ENCODE assay signal across 12 cellular contexts in genomic region chr21:33019885-33020557, GRCh38. TPM values are rescaled to one million over a fixed set of nuclear protein-coding genes. Genes with fewer than 3 reads are reported as not detected.
DNase-seq lines count a peak whose midpoint lies in the region; ATAC-seq lines count a peak whose summit lies in the region.
"Had no signal": no experiment of that assay in that cellular context is flagged by ENCODE, and none has a peak within 500 bp of the region (broad histone marks: within the 10 kb centered on the region; RNA-seq: fewer than 3 reads in every experiment).

No MANE protein-coding gene starts in this region.

- POLR2A ChIA-PET in T-cell (lab: Charles Lee): no interaction called here

- CTCF ChIA-PET in T-cell (lab: Charles Lee): no interaction called here

- peaks cover 35% of the 10 kb centered on the region for H3K4me1 Mint-ChIP-seq in activated T-cell treated with anti-CD3 and anti-CD28 coated beads, Interleukin-2, amount 50 U/mL, for 24 hours (ENCODE audit: low read depth)
- H3K4me1 Mint-ChIP-seq in T-cell: peaks cover 37 to 43% (median 43%) of the 10 kb centered on the region in 3 donors

- H3K27ac Mint-ChIP-seq in activated T-cell treated with anti-CD3 and anti-CD28 coated beads, Interleukin-2, amount 50 U/mL, for 24 hours: no peak overlapping the region
- H3K27ac Mint-ChIP-seq in T-cell: no peak overlapping the region

- no peak for DNase-seq in activated T-cell treated with anti-CD3 and anti-CD28 coated beads, Interleukin-2, amount 50 U/mL, for 24 hours
- DNase-seq in activated T-cell treated with anti-CD3 and anti-CD28 coated beads, Interleukin-2, amount 50 U/mL, for 1 hour: no peak
- peak in 1 of 34 experiments; percentile 17 for DNase-seq in T-cell
- DNase-seq in iPS-NIHi11 (ENCODE audit: low spot score): peak; percentile 70
- DNase-seq in stimulated activated naive CD8-positive, alpha-beta T cell treated with anti-CD3 and anti-CD28 coated beads, Interleukin-15, Interleukin-2, amounts not matched to agents 100 U/mL and 50 U/mL, for 24 hours: peak; percentile 34
- DNase-seq: SIG-M5 had no signal

- peak overlapping the region; percentile 36 for H3K4me3 Mint-ChIP-seq in activated T-cell treated with anti-CD3 and anti-CD28 coated beads, Interleukin-2, amount 50 U/mL, for 24 hours
- peak overlapping the region; percentile 56 to 71 (median 65) for H3K4me3 Mint-ChIP-seq in T-cell

- H3K27me3 Mint-ChIP-seq in activated T-cell treated with anti-CD3 and anti-CD28 coated beads, Interleukin-2, amount 50 U/mL, for 24 hours: peaks cover 93% of the 10 kb centered on the region
- H3K27me3 Mint-ChIP-seq in T-cell: peaks cover 78 to 86% of the 10 kb centered on the region in 2 donors

- ATAC-seq in T-cell (replicated peaks in 1 of 4) (peak; percentile 38 to 61 (median 54)), GM21367 (IDR thresholded peaks at IDR 0.05; ENCODE audit: unreplicated experiment) (no peak), HG03342 (IDR thresholded peaks at IDR 0.05; ENCODE audit: unreplicated experiment) (no peak), GM21515 (IDR thresholded peaks at IDR 0.05; ENCODE audit: unreplicated experiment) (no peak)
- no peak for ATAC-seq in stimulated activated naive CD8-positive, alpha-beta T cell treated with anti-CD3 and anti-CD28 coated beads, Interleukin-15, Interleukin-2, amounts not matched to agents 100 U/mL and 50 U/mL, for 24 hours

- no peaks in the 10 kb centered on the region for H3K9me3 Mint-ChIP-seq in activated T-cell treated with anti-CD3 and anti-CD28 coated beads, Interleukin-2, amount 50 U/mL, for 24 hours
- H3K9me3 Mint-ChIP-seq in T-cell: no peaks in the 10 kb centered on the region

- H3K36me3 Mint-ChIP-seq in activated T-cell treated with anti-CD3 and anti-CD28 coated beads, Interleukin-2, amount 50 U/mL, for 24 hours (ENCODE audit: low read depth): no peaks in the 10 kb centered on the region
- H3K36me3 Mint-ChIP-seq in T-cell: no peaks in the 10 kb centered on the region

RNA-seq across cellular contexts. Expression of gene OLIG2, which starts 5.7 kb away (rescaled TPM):
- total RNA-seq in T-cell: not detected
- total RNA-seq: epithelial cell of proximal tubule, LHCN-M2, lung microvascular endothelial cell had no signal

RNA-seq across cellular contexts. Expression of gene OLIG1, which starts 49.9 kb away (rescaled TPM):
- not detected for total RNA-seq in T-cell
- total RNA-seq: epithelial cell of proximal tubule, LHCN-M2, lung microvascular endothelial cell had no signal

Comparison
In these comparisons a context has a peak if more than half of its experiments do, and no peak if none do; other contexts are left out.
1. DNase-seq: peak in iPS-NIHi11 (single experiment) and stimulated activated naive CD8-positive, alpha-beta T cell treated with anti-CD3 and anti-CD28 coated beads, Interleukin-15, Interleukin-2, amounts not matched to agents 100 U/mL and 50 U/mL, for 24 hours (single experiment); none in activated T-cell treated with anti-CD3 and anti-CD28 coated beads, Interleukin-2, amount 50 U/mL, for 24 hours (single experiment) and activated T-cell treated with anti-CD3 and anti-CD28 coated beads, Interleukin-2, amount 50 U/mL, for 1 hour (single experiment).
2. ATAC-seq: peak in T-cell (4 of 4); none in stimulated activated naive CD8-positive, alpha-beta T cell treated with anti-CD3 and anti-CD28 coated beads, Interleukin-15, Interleukin-2, amounts not matched to agents 100 U/mL and 50 U/mL, for 24 hours (single experiment), GM21367 (single experiment), HG03342 (single experiment) and GM21515 (single experiment).